In genomic region chr6:42451595-42452170, GRCh38 we compare ENCODE assay signal across 8 cellular contexts. TPM values are rescaled to one million over a fixed set of nuclear protein-coding genes. Genes with fewer than 3 reads are reported as not detected.
A peak's percentile ranks its signal among the peaks of the same experiment; 100 is the strongest.
DNase-seq lines count a peak whose midpoint lies in the region; ATAC-seq and TF ChIP-seq lines count a peak whose summit lies in the region.

TRERF1 (minus strand) TSS chr6:42451926; CDS start chr6:42269590, 182,336 bp downstream.

- H3K4me3 ChIP-seq in AG04449 (ENCODE audit: low read depth, low read length) = peak within 1 kb of the TSS; percentile 74

- CTCF ChIA-PET in AG04449 (lab: Yijun Ruan, JAX) = interaction anchor here (1.0 to 3.7 kb wide), 4 partner anchors 11 to 237 kb away, joined by 4 to 14 read pairs (median 6); no protein-coding TSS in a partner anchor

- peaks cover 27% of the 10 kb centered on the region for H3K4me1 Mint-ChIP-seq in progenitor cell of endocrine pancreas (ENCODE audit: low read depth)

- peaks cover 2% of the 10 kb centered on the region for H3K36me3 Mint-ChIP-seq in progenitor cell of endocrine pancreas (ENCODE audit: insufficient read depth)

- H3K4me3 Mint-ChIP-seq in progenitor cell of endocrine pancreas (ENCODE audit: low read depth) = peak within 1 kb of the TSS; percentile 93

- DNase-seq in AG04449 (ENCODE audit: low read depth, low spot score) (no peak), NCI-H1105 (lab: John Stamatoyannopoulos, UW) (peak; percentile 76), SKM-1 treated with dmso at 0.1 percent for 144 hours (lab: John Stamatoyannopoulos, UW; ENCODE audit: unreplicated experiment) (peak; percentile 84), amniotic stem cell (lab: John Stamatoyannopoulos, UW) (peak; percentile 15), left cardiac atrium (peak; percentile 44), progenitor cell of endocrine pancreas (ENCODE audit: low spot score, unreplicated experiment) (peak; percentile 33)

- POLR2A ChIA-PET in AG04449 (lab: Yijun Ruan, JAX) = interaction anchor here (1.6 to 2.5 kb wide), 3 partner anchors 10 to 96 kb away, joined by 5 to 12 read pairs (median 10); no protein-coding TSS in a partner anchor

- ATAC-seq in GM19397 (IDR thresholded peaks at IDR 0.05; ENCODE audit: unreplicated experiment) = peak; percentile 32
- peak; percentile 16 to 24 for ATAC-seq in left cardiac atrium
- no peak for ATAC-seq in GM18861 (IDR thresholded peaks at IDR 0.05; ENCODE audit: unreplicated experiment)

- intact Hi-C loops in left cardiac atrium (cut with DNase I) = loop anchor here (10.0 kb wide), 2 partner anchors 83 to 187 kb away; no protein-coding TSS in a partner anchor

- no peaks in the 10 kb centered on the region for H3K9me3 Mint-ChIP-seq in progenitor cell of endocrine pancreas (ENCODE audit: low read depth)

- no peaks in the 10 kb centered on the region for H3K27me3 Mint-ChIP-seq in progenitor cell of endocrine pancreas

- peak within 1 kb of the TSS; percentile 95 for H3K27ac Mint-ChIP-seq in progenitor cell of endocrine pancreas

- no peak for TF ChIP-seq CTCF in AG04449 (IDR thresholded peaks at IDR 0.05; ENCODE audit: insufficient read depth, low read length, missing control alignments)
- TF ChIP-seq CTCF in progenitor cell of endocrine pancreas (IDR thresholded peaks at IDR 0.05; ENCODE audit: unreplicated experiment) = no peak

RNA-seq across cellular contexts. Expression of gene TRERF1, which starts in this region (rescaled TPM):
- 1 to 10 TPM; 1.2 to 2.6 TPM for total RNA-seq in left cardiac atrium
- 7.1 and 7.9 TPM in 2 replicates for total RNA-seq in progenitor cell of endocrine pancreas
